10 cellular contexts compared by ENCODE assay signal in the genomic region with DNA sequence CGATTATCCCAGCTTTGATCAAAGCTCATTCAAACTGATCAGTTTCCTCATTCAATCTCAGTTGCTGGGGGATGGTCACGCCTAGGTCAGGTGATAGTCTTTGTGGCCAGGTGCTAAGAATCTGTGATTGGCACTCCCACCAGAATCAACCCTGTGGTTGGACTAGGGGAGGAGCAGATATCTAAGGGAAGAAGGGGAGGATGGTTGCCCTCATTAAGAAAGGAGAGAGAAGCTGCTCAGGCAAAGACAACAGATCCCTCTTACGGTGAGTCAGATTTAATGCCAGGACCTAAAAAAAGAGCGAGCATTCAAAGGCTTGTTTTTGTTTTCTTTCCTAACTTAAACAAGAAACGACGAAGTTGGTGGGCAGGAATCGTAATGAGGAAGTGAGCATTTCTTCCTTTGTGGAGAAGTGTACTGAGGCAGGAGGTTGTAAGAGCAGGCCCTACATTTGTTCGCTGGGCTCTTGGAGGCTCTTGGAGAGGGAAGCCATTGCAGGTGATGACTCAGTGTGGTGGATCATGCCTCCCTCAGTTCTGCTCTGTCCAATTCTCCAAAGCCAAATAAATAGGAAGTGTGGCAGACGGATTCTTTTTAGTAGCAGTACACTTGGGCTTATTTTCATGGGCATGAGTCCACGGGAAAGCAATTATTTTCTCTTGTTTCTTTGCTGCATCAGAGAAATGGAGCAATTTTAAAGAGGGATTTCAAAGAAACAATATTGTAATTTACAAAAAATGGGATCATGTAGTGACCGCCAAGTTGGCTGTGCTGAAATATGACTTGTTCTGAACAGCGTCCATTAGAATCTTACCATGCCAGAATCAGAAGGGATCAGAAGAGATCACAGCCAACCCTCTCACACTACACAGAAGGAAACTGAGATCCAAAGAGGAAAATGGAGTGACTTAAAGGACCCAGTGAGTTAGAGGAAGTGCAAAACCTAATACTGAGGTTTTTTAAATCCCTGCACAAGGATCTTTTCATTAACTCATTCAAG. TPM values are rescaled to one million over a fixed set of nuclear protein-coding genes. Genes with fewer than 3 reads are reported as not detected.
DNase-seq lines count a peak whose midpoint lies in the region; ATAC-seq and TF ChIP-seq lines count a peak whose summit lies in the region.
"Had no signal": no experiment of that assay in that cellular context is flagged by ENCODE, and none has a peak within 500 bp of the region (broad histone marks: within the 10 kb centered on the region; RNA-seq: fewer than 3 reads in every experiment).

No MANE protein-coding gene starts in this region.

- H3K9me3 ChIP-seq in fibroblast of lung (ENCODE audit: control insufficient read depth, insufficient read depth, low read depth, low read length) (no peaks in the 10 kb centered on the region), HAP-1 (peaks cover 5% of the 10 kb centered on the region; the same call in 1 of the 2 replicates), Karpas-422 (ENCODE audit: low read length) (peaks cover 4% of the 10 kb centered on the region)
- H3K9me3 ChIP-seq: colonic mucosa had no signal

- no peak overlapping the region for H2AFZ ChIP-seq in fibroblast of lung (ENCODE audit: low read length)
- no peak overlapping the region for H2AFZ ChIP-seq in Karpas-422 (ENCODE audit: low read length)

- no peak overlapping the region for H3K9ac ChIP-seq in fibroblast of lung (ENCODE audit: insufficient read depth, low read length)
- no peak overlapping the region for H3K9ac ChIP-seq in Karpas-422 (ENCODE audit: low read length)

- in situ Hi-C loops in G401 (cut with HindIII; ENCODE audit: low sequenced_read_pairs) (no loop called here), HAP-1 (cut with MboI; ENCODE audit: low sequenced_read_pairs) (no loop called here)

- H3K27ac ChIP-seq in fibroblast of lung (ENCODE audit: insufficient read depth, low read length) (no peak overlapping the region), Karpas-422 (ENCODE audit: low read length) (no peak overlapping the region)
- H3K27ac ChIP-seq: colonic mucosa, RWPE1 had no signal

- TF ChIP-seq CTCF in fibroblast of lung (conservative IDR thresholded peaks at IDR 0.05 in 1 of 2, IDR thresholded peaks at IDR 0.05 in 1 of 2; ENCODE audit: low read depth in 1 of 2, low read length in 2 of 2): no peak

- H3K9me2 ChIP-seq in Karpas-422 (replicated peaks; ENCODE audit: insufficient read depth, low read length): no peaks in the 10 kb centered on the region

- H4K20me1 ChIP-seq in fibroblast of lung (ENCODE audit: control insufficient read depth, extremely low read depth, insufficient read depth, low read length) (no peaks in the 10 kb centered on the region), Karpas-422 (ENCODE audit: insufficient read depth, low read depth, low read length) (no peaks in the 10 kb centered on the region)

- H3K36me3 ChIP-seq in fibroblast of lung (ENCODE audit: control insufficient read depth, insufficient read depth, low read length) (no peaks in the 10 kb centered on the region), HAP-1 (replicated peaks) (no peaks in the 10 kb centered on the region), Karpas-422 (ENCODE audit: insufficient read depth, low read length) (no peaks in the 10 kb centered on the region)
- H3K36me3 ChIP-seq: colonic mucosa had no signal

- peak; percentile 26 for DNase-seq in G401 (ENCODE audit: low spot score)
- peak; percentile 77 for DNase-seq in SIG-M5 treated with dmso at 0.1 percent for 504 hours (lab: John Stamatoyannopoulos, UW; ENCODE audit: unreplicated experiment)
- DNase-seq in fibroblast of lung (ENCODE audit: low read depth in 2 of 2): peak; percentile 70 to 87
- DNase-seq in sciatic nerve (ENCODE audit: low spot score): no peak
- DNase-seq in HAP-1 (ENCODE audit: low spot score in 2 of 2): no peak
- no peak for DNase-seq in Karpas-422
- DNase-seq in inferior parietal cortex (ENCODE audit: extremely low spot score): no peak
- no peak for DNase-seq in activated CD4-positive, alpha-beta T cell treated with anti-CD3 and anti-CD28 coated beads for 1 hour
- DNase-seq: colonic mucosa had no signal

- H3K4me1 ChIP-seq in fibroblast of lung (ENCODE audit: control insufficient read depth, extremely low read depth, insufficient read depth, low read length): no peaks in the 10 kb centered on the region
- H3K4me1 ChIP-seq in HAP-1: no peaks in the 10 kb centered on the region
- H3K4me1 ChIP-seq in Karpas-422 (ENCODE audit: low read length): peaks cover 3% of the 10 kb centered on the region; the same call in 1 of the 2 replicates
- H3K4me1 ChIP-seq: colonic mucosa had no signal

- H3K4me2 ChIP-seq in fibroblast of lung (ENCODE audit: extremely low read depth, insufficient read depth, low read length): peak overlapping the region; percentile 41
- no peak overlapping the region for H3K4me2 ChIP-seq in Karpas-422 (ENCODE audit: low read depth, low read length, poor library complexity, severe bottlenecking)

- H3K27me3 ChIP-seq in fibroblast of lung (ENCODE audit: control insufficient read depth, insufficient read depth, low read length) (peaks cover 7% of the 10 kb centered on the region), HAP-1 (ENCODE audit: low read depth) (peaks cover 5% of the 10 kb centered on the region), Karpas-422 (ENCODE audit: low read length) (no peaks in the 10 kb centered on the region)
- H3K27me3 ChIP-seq: colonic mucosa had no signal

- ATAC-seq in sciatic nerve: peak; percentile 86

- intact Hi-C loops in sciatic nerve (cut with DNase I): no loop called here

- H3K4me3 ChIP-seq in fibroblast of lung (replicated peaks in 1 of 4; ENCODE audit: control extremely low read depth in 1 of 4, insufficient read depth in 1 of 4, low read depth in 3 of 4, low read length in 4 of 4) (no peak overlapping the region), HAP-1 (no peak overlapping the region), Karpas-422 (ENCODE audit: low read length) (no peak overlapping the region)
- H3K4me3 ChIP-seq: colonic mucosa had no signal

- H3K79me2 ChIP-seq in fibroblast of lung (ENCODE audit: control insufficient read depth, insufficient read depth, low read length) (no peaks in the 10 kb centered on the region), Karpas-422 (ENCODE audit: low read length) (no peaks in the 10 kb centered on the region)

RNA-seq across cellular contexts. Expression of gene TGFBR1, which starts 18.7 kb away (rescaled TPM):
- 16.2 and 16.9 TPM in 2 replicates for total RNA-seq in G401 (2014; rRNA removed; shearing (Covaris generic))
- total RNA-seq in fibroblast of lung (63.9 and 79.1 TPM in 2 replicates), sciatic nerve (71.3 TPM)
- polyA plus RNA-seq in fibroblast of lung: 30.4 and 78.5 TPM in 2 replicates
- polyA plus RNA-seq in fibroblast of lung (2012): 20.4 and 45.3 TPM in 2 replicates
- 96.2 and 132 TPM in 2 replicates for polyA minus RNA-seq in fibroblast of lung (ENCODE audit: low replicate concordance)
- 7.2 and 17.9 TPM in 2 replicates for total RNA-seq in Karpas-422 (2014; rRNA removed; shearing (Covaris generic); ENCODE audit: low replicate concordance)

Comparison
In these comparisons a context has a peak if more than half of its experiments do, and no peak if none do; other contexts are left out.
1. DNase-seq: peak in G401 (single experiment), SIG-M5 treated with dmso at 0.1 percent for 504 hours (single experiment) and fibroblast of lung (2 of 2); none in sciatic nerve (single experiment), HAP-1 (0 of 2), Karpas-422 (single experiment), inferior parietal cortex (single experiment) and activated CD4-positive, alpha-beta T cell treated with anti-CD3 and anti-CD28 coated beads for 1 hour (single experiment).